Comparison of ENCODE assay signal across 13 cellular contexts in the genomic region with DNA sequence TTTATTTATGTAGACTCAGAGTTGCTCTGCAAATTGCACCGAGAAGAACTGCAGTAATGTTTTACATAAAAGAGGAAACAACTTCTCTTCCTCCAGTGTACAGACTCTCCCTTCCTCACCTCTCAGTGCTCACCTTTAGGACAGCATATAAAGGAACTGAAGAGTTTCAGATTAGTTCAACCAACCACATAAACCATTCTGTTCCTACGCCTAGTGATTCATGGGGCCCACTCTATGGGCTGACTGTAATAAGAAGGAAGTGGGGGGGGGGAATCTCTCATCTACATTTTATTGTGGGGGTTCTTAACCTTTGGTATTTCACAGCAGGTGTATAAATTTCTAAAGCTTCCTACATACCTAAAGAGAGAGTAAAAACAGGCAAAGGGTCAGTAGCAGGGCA. TPM values are rescaled to one million over a fixed set of nuclear protein-coding genes. Genes with fewer than 3 reads are reported as not detected.
DNase-seq lines count a peak whose midpoint lies in the region; ATAC-seq and TF ChIP-seq lines count a peak whose summit lies in the region.
"Had no signal": no experiment of that assay in that cellular context is flagged by ENCODE, and none has a peak within 500 bp of the region (broad histone marks: within the 10 kb centered on the region; RNA-seq: fewer than 3 reads in every experiment).

No MANE protein-coding gene starts in this region.

- no peaks in the 10 kb centered on the region for H3K9me3 Mint-ChIP-seq in activated T-cell treated with anti-CD3 and anti-CD28 coated beads, Interleukin-2, amount 50 U/mL, for 4 hours
- H3K9me3 Mint-ChIP-seq: IgD-negative memory B cell had no signal

- DNase-seq in AG04450 (ENCODE audit: low read depth, low spot score) (no peak), tibial artery (no peak), pons (ENCODE audit: low spot score) (no peak), NCI-H2196 (lab: John Stamatoyannopoulos, UW; ENCODE audit: unreplicated experiment) (no peak), NCI-H146 treated with DMSO at 0.1 percent for 48 hours (lab: John Stamatoyannopoulos, UW; ENCODE audit: unreplicated experiment) (no peak)
- no peak for DNase-seq in activated T-cell treated with anti-CD3 and anti-CD28 coated beads, Interleukin-2, amount 50 U/mL, for 4 hours
- DNase-seq: activated CD4-positive, alpha-beta T cell treated with anti-CD3 and anti-CD28 coated beads for 1 hour had no signal

- peaks cover 33% of the 10 kb centered on the region for H3K36me3 Mint-ChIP-seq in activated T-cell treated with anti-CD3 and anti-CD28 coated beads, Interleukin-2, amount 50 U/mL, for 4 hours (ENCODE audit: insufficient read depth)

- no peak overlapping the region for H3K4me3 Mint-ChIP-seq in activated T-cell treated with anti-CD3 and anti-CD28 coated beads, Interleukin-2, amount 50 U/mL, for 4 hours
- H3K4me3 Mint-ChIP-seq: IgD-negative memory B cell had no signal

- no peaks in the 10 kb centered on the region for H3K27me3 Mint-ChIP-seq in activated T-cell treated with anti-CD3 and anti-CD28 coated beads, Interleukin-2, amount 50 U/mL, for 4 hours (ENCODE audit: low read depth)
- H3K27me3 Mint-ChIP-seq: IgD-negative memory B cell had no signal

- POLR2A ChIA-PET in AG04450 (lab: Yijun Ruan, JAX) = no interaction called here

- CTCF ChIA-PET in AG04450 (lab: Charles Lee) = no interaction called here

- no peak for TF ChIP-seq CTCF in AG04450 (IDR thresholded peaks at IDR 0.05; ENCODE audit: low read depth, low read length)
- TF ChIP-seq CTCF in tibial artery (IDR thresholded peaks at IDR 0.05) = no peak

- H3K4me1 ChIP-seq in tibial artery = no peaks in the 10 kb centered on the region

- H3K4me3 ChIP-seq in AG04450 (ENCODE audit: low read depth, low read length) = no peak overlapping the region
- H3K4me3 ChIP-seq in tibial artery = no peak overlapping the region
- H3K4me3 ChIP-seq: thoracic aorta had no signal

- intact Hi-C loops in tibial artery (cut with DNase I; ENCODE audit: low total_unique reads) = no loop called here

- H3K36me3 ChIP-seq in tibial artery = peaks cover 43 to 86% (median 80%) of the 10 kb centered on the region in 3 donors

- H3K27me3 ChIP-seq in AG04450 (ENCODE audit: control insufficient read depth, insufficient read depth, low read length) = no peaks in the 10 kb centered on the region
- no peaks in the 10 kb centered on the region for H3K27me3 ChIP-seq in tibial artery
- H3K27me3 ChIP-seq: neutrophil had no signal

- H3K4me1 Mint-ChIP-seq in activated T-cell treated with anti-CD3 and anti-CD28 coated beads, Interleukin-2, amount 50 U/mL, for 4 hours (ENCODE audit: low read depth) = peaks cover 18% of the 10 kb centered on the region

- H3K9me3 ChIP-seq in AG04450 (ENCODE audit: control insufficient read depth, insufficient read depth, low read length) (no peaks in the 10 kb centered on the region), tibial artery (no peaks in the 10 kb centered on the region)
- H3K9me3 ChIP-seq: neutrophil, thoracic aorta had no signal

- peak overlapping the region; percentile 75 for H3K27ac ChIP-seq in AG04450 (ENCODE audit: low read depth, low read length)
- H3K27ac ChIP-seq in tibial artery = no peak overlapping the region
- H3K27ac ChIP-seq: neutrophil, thoracic aorta had no signal

- ATAC-seq in GM19043 (IDR thresholded peaks at IDR 0.05; ENCODE audit: low read depth, unreplicated experiment) (peak; percentile 93), HG03139 (IDR thresholded peaks at IDR 0.05; ENCODE audit: unreplicated experiment) (peak; percentile 68)
- peak; percentile 99 to 100 for ATAC-seq in activated T-cell treated with anti-CD3 and anti-CD28 coated beads, Interleukin-2, amount 50 U/mL, for 4 hours
- ATAC-seq: esophagus mucosa had no signal

RNA-seq across cellular contexts. Expression of gene ZSWIM7, which starts 18.3 kb away (rescaled TPM):
- polyA plus RNA-seq in AG04450 (2011; rRNA removed) = 17.8 and 22.2 TPM in 2 replicates
- 5.5 and 9.8 TPM in 2 replicates for polyA minus RNA-seq in AG04450 (2011; rRNA and poly(A)+ RNA removed)
- 1 to 10 TPM; 7.2 to 9.7 (median 9.5) TPM for total RNA-seq in activated T-cell treated with anti-CD3 and anti-CD28 coated beads, Interleukin-2, amount 50 U/mL, for 4 hours

RNA-seq across cellular contexts. Expression of gene TTC19, which starts 18.4 kb away (rescaled TPM):
- polyA plus RNA-seq in AG04450 (2011; rRNA removed) = 5.9 and 6.6 TPM in 2 replicates
- 7.2 and 8.0 TPM in 2 replicates for polyA minus RNA-seq in AG04450 (2011; rRNA and poly(A)+ RNA removed)
- 10 to 100 TPM; 28.5 to 34.6 (median 29.8) TPM for total RNA-seq in activated T-cell treated with anti-CD3 and anti-CD28 coated beads, Interleukin-2, amount 50 U/mL, for 4 hours

RNA-seq across cellular contexts. Expression of gene ADORA2B, which starts 36.3 kb away (rescaled TPM):
- polyA plus RNA-seq in AG04450 (2011; rRNA removed) = 14.8 and 15.1 TPM in 2 replicates
- polyA minus RNA-seq in AG04450 (2011; rRNA and poly(A)+ RNA removed) = 11.3 and 13.0 TPM in 2 replicates
- total RNA-seq in activated T-cell treated with anti-CD3 and anti-CD28 coated beads, Interleukin-2, amount 50 U/mL, for 4 hours = 1 to 10 TPM in 2 of 3 donors, under 1 TPM in 1; 0.32 to 1.2 (median 1.1) TPM
